ENCODE assay signal across 20 cellular contexts in genomic region chr16:83356986-83357385, GRCh38.
"Had no signal": no experiment of that assay in that cellular context is flagged by ENCODE, and none has a peak within 500 bp of the region (broad histone marks: within the 10 kb centered on the region; RNA-seq: fewer than 3 reads in every experiment).

No MANE protein-coding gene starts in this region.

- H3K4me3 ChIP-seq: colonic mucosa, esophagus squamous epithelium, gastrocnemius medialis, heart right ventricle, left lung, lower lobe of right lung, mucosa of descending colon had no signal

- H3K27ac ChIP-seq: colonic mucosa, epithelial cell of prostate, esophagus squamous epithelium, gastrocnemius medialis, heart right ventricle, left lung, lower lobe of right lung had no signal

- DNase-seq: colonic mucosa; cortex of kidney; effector CD8-positive, alpha-beta T cell; effector memory CD8-positive, alpha-beta T cell; endodermal cell; esophagus squamous epithelium; foreskin fibroblast; foreskin melanocyte; gastrocnemius medialis; glutamatergic neuron; head of caudate nucleus; heart right ventricle; hippocampal formation; left cardiac atrium; left lung; left ventricle myocardium superior; lower lobe of right lung; mesenchymal stem cell had no signal

- H3K9me3 ChIP-seq: colonic mucosa, esophagus squamous epithelium, gastrocnemius medialis, left lung, lower lobe of right lung, mucosa of descending colon had no signal

- H3K4me1 ChIP-seq: colonic mucosa, esophagus squamous epithelium, left lung, lower lobe of right lung had no signal

- H3K27me3 ChIP-seq: colonic mucosa, esophagus squamous epithelium, gastrocnemius medialis, heart right ventricle, left lung had no signal

- H3K36me3 ChIP-seq: colonic mucosa, esophagus squamous epithelium, gastrocnemius medialis, heart right ventricle, left lung, lower lobe of right lung had no signal
